13 cellular contexts compared by ENCODE assay signal in the genomic region with DNA sequence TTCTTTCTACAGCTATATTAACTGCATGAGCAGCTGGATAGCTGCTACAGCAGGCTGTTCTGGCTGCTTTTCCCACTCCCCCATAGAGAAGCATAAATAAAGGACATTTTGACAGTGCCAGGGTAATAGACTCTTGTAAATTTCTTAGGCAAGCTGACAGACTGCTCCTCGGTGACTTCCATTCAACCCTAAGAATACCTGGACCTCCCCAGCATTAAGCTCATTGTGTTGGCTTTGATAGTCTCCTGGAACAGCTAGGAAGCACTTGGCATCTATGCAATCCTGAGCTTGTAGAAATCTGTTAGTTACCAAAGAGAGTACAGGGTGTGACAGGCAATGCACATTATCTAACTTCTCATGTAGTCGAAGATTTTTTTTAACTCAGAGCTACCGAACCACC.
"Had no signal": no experiment of that assay in that cellular context is flagged by ENCODE, and none has a peak within 500 bp of the region (broad histone marks: within the 10 kb centered on the region; RNA-seq: fewer than 3 reads in every experiment).

No MANE protein-coding gene starts in this region.

- H3K9me3 ChIP-seq: thoracic aorta had no signal

- H3K27ac Mint-ChIP-seq: activated CD8-positive, alpha-beta T cell treated with anti-CD3 and anti-CD28 coated beads for 36 hours; activated naive CD8-positive, alpha-beta T cell treated with anti-CD3 and anti-CD28 coated beads, Interleukin-2, amount 10 ng/mL, durations not matched to agents 7 days and 5 days; activated T-cell treated with anti-CD3 and anti-CD28 coated beads, Interleukin-2, amount 50 U/mL, for 72 hours; natural killer cell treated with Interleukin-12 subunit alpha and Interleukin-12 subunit beta and Interleukin-15 and Interleukin-18, amount 100 ng/mL, for 72 hours; stimulated activated naive CD8-positive, alpha-beta T cell treated with anti-CD3 and anti-CD28 coated beads, Interleukin-15, amount 100 ng/mL, for 72 hours; T-helper 1 cell treated with Interleukin-12 subunit alpha and Interleukin-12 subunit beta and Interleukin-4 antibody, amounts not matched to agents 30 μg/mL and 1 μg/mL, for 36 hours had no signal

- H3K4me1 Mint-ChIP-seq: activated naive CD8-positive, alpha-beta T cell treated with anti-CD3 and anti-CD28 coated beads, Interleukin-2, amount 10 ng/mL, durations not matched to agents 7 days and 5 days; stimulated activated naive CD8-positive, alpha-beta T cell treated with anti-CD3 and anti-CD28 coated beads, Interleukin-15, amount 100 ng/mL, for 72 hours had no signal

- ATAC-seq: activated CD8-positive, alpha-beta T cell treated with anti-CD3 and anti-CD28 coated beads for 36 hours; activated T-cell treated with anti-CD3 and anti-CD28 coated beads, Interleukin-2, amount 50 U/mL, for 72 hours; natural killer cell treated with Interleukin-12 subunit alpha and Interleukin-12 subunit beta and Interleukin-15 and Interleukin-18, amount 100 ng/mL, for 72 hours; stimulated activated naive CD8-positive, alpha-beta T cell treated with anti-CD3 and anti-CD28 coated beads, Interleukin-15, amount 100 ng/mL, for 72 hours had no signal

- H3K9me3 Mint-ChIP-seq: activated CD8-positive, alpha-beta T cell treated with anti-CD3 and anti-CD28 coated beads for 36 hours; activated naive CD8-positive, alpha-beta T cell treated with anti-CD3 and anti-CD28 coated beads, Interleukin-2, amount 10 ng/mL, durations not matched to agents 7 days and 5 days; natural killer cell treated with Interleukin-12 subunit alpha and Interleukin-12 subunit beta and Interleukin-15 and Interleukin-18, amount 100 ng/mL, for 72 hours had no signal

- H3K36me3 ChIP-seq: thoracic aorta had no signal

- H3K4me3 Mint-ChIP-seq: activated CD8-positive, alpha-beta T cell treated with anti-CD3 and anti-CD28 coated beads for 36 hours; activated naive CD8-positive, alpha-beta T cell treated with anti-CD3 and anti-CD28 coated beads, Interleukin-2, amount 10 ng/mL, durations not matched to agents 7 days and 5 days; activated T-cell treated with anti-CD3 and anti-CD28 coated beads, Interleukin-2, amount 50 U/mL, for 72 hours; natural killer cell treated with Interleukin-12 subunit alpha and Interleukin-12 subunit beta and Interleukin-15 and Interleukin-18, amount 100 ng/mL, for 72 hours; stimulated activated naive CD8-positive, alpha-beta T cell treated with anti-CD3 and anti-CD28 coated beads, Interleukin-15, amount 100 ng/mL, for 72 hours; T-helper 1 cell treated with Interleukin-12 subunit alpha and Interleukin-12 subunit beta and Interleukin-4 antibody, amounts not matched to agents 30 μg/mL and 1 μg/mL, for 36 hours had no signal

- H3K27ac ChIP-seq: skin epidermis, thoracic aorta had no signal

- H3K27me3 Mint-ChIP-seq: activated CD8-positive, alpha-beta T cell treated with anti-CD3 and anti-CD28 coated beads for 36 hours; activated naive CD8-positive, alpha-beta T cell treated with anti-CD3 and anti-CD28 coated beads, Interleukin-2, amount 10 ng/mL, durations not matched to agents 7 days and 5 days; stimulated activated naive CD8-positive, alpha-beta T cell treated with anti-CD3 and anti-CD28 coated beads, Interleukin-15, amount 100 ng/mL, for 72 hours had no signal

- H3K36me3 Mint-ChIP-seq: activated naive CD8-positive, alpha-beta T cell treated with anti-CD3 and anti-CD28 coated beads, Interleukin-2, amount 10 ng/mL, durations not matched to agents 7 days and 5 days; natural killer cell treated with Interleukin-12 subunit alpha and Interleukin-12 subunit beta and Interleukin-15 and Interleukin-18, amount 100 ng/mL, for 72 hours had no signal

- DNase-seq: activated CD4-positive, alpha-beta T cell treated with anti-CD3 and anti-CD28 coated beads for 4 hours; activated CD8-positive, alpha-beta memory T cell treated with anti-CD3 and anti-CD28 coated beads, Interleukin-2, amount 50 U/mL, for 4 hours; activated CD8-positive, alpha-beta T cell treated with anti-CD3 and anti-CD28 coated beads for 36 hours; activated gamma-delta T cell treated with Interleukin-2 at 50 U/mL for 16 hours; activated naive CD8-positive, alpha-beta T cell treated with anti-CD3 and anti-CD28 coated beads, Interleukin-2, amount 10 ng/mL, durations not matched to agents 7 days and 5 days; activated T-cell treated with anti-CD3 and anti-CD28 coated beads, Interleukin-2, amount 50 U/mL, for 72 hours; kidney glomerular epithelial cell; stimulated activated CD4-positive, alpha-beta T cell treated with anti-CD3 and anti-CD28 coated beads, Interleukin-4, amount 100 ng/mL, for 4 hours; stimulated activated naive CD8-positive, alpha-beta T cell treated with anti-CD3 and anti-CD28 coated beads, Interleukin-15, amount 100 ng/mL, for 72 hours had no signal

- H3K4me3 ChIP-seq: skin epidermis, thoracic aorta had no signal
